Comparison of ENCODE assay signal across 12 cellular contexts in the genomic region with DNA sequence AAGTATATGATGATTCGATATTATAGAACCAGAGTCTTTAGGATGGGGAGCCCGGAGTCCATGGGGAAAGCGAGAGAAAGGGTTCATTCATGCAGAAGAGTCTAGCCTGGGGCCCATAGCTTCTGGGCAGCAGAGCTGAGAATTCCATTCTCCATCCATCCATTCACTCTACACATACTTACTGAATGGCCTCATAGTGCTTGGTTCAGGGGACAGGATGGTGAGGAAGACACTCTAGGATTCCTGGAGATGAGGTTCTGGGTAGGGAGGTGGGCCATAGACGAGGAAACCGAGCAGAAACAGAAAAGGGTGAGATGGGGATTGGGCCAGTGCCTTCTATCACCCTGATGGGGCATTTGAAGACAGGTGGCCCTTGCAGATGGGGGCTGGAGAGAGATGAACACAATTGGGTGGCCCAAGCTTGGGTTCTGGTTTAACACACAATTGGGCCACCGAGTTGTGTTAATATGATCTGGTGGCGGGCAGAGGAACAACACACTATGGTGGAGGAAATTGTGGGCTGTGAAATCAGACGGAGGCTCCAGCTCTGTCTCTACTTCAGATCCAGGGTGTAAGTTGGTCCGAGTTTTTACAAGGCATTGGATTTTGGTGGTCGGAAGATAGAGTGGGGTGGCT. TPM values are rescaled to one million over a fixed set of nuclear protein-coding genes. Genes with fewer than 3 reads are reported as not detected.
DNase-seq lines count a peak whose midpoint lies in the region; ATAC-seq lines count a peak whose summit lies in the region.
"Had no signal": no experiment of that assay in that cellular context is flagged by ENCODE, and none has a peak within 500 bp of the region (broad histone marks: within the 10 kb centered on the region; RNA-seq: fewer than 3 reads in every experiment).

No MANE protein-coding gene starts in this region.

- peaks cover 21% of the 10 kb centered on the region for H3K4me1 Mint-ChIP-seq in stimulated activated naive CD8-positive, alpha-beta T cell treated with anti-CD3 and anti-CD28 coated beads, Interleukin-15, amount 100 ng/mL, for 72 hours
- H3K4me1 Mint-ChIP-seq in dendritic cell treated with granulocyte-macrophage colony-stimulating factor and Interleukin-4, amounts not matched to agents 40 ng/mL and 50 ng/mL, for 4 days (ENCODE audit: low read depth), result peaks cover 28% of the 10 kb centered on the region

- ATAC-seq in stimulated activated naive CD8-positive, alpha-beta T cell treated with anti-CD3 and anti-CD28 coated beads, Interleukin-15, amount 100 ng/mL, for 72 hours, result no peak
- ATAC-seq in stimulated activated naive CD8-positive, alpha-beta T cell treated with anti-CD3 and anti-CD28 coated beads, Interleukin-15, Interleukin-2, amounts not matched to agents 100 U/mL and 50 U/mL, for 24 hours, result no peak
- ATAC-seq in HG02970 (IDR thresholded peaks at IDR 0.05; ENCODE audit: low FRiP score, unreplicated experiment), result no peak

- H2BK15ac ChIP-seq in neuronal stem cell (ENCODE audit: low read length), result no peak overlapping the region

- no peak overlapping the region for H3K4me2 ChIP-seq in neuronal stem cell (ENCODE audit: insufficient read depth, low read length, poor library complexity, severe bottlenecking)

- no peak overlapping the region for H3K23ac ChIP-seq in neuronal stem cell (ENCODE audit: low read depth, low read length, poor library complexity)

- H3K4me3 Mint-ChIP-seq in stimulated activated naive CD8-positive, alpha-beta T cell treated with anti-CD3 and anti-CD28 coated beads, Interleukin-15, amount 100 ng/mL, for 72 hours, result no peak overlapping the region
- no peak overlapping the region for H3K4me3 Mint-ChIP-seq in dendritic cell treated with granulocyte-macrophage colony-stimulating factor and Interleukin-4, amounts not matched to agents 40 ng/mL and 50 ng/mL, for 4 days
- H3K4me3 Mint-ChIP-seq: activated T-cell treated with anti-CD3 and anti-CD28 coated beads, Interleukin-2, amount 50 U/mL, for 72 hours; effector memory CD8-positive, alpha-beta T cell had no signal

- no peaks in the 10 kb centered on the region for H3K36me3 ChIP-seq in neuronal stem cell (replicated peaks in 1 of 2; ENCODE audit: control insufficient read depth in 2 of 2, insufficient read depth in 2 of 2, low read length in 2 of 2)

- H4K91ac ChIP-seq in neuronal stem cell (ENCODE audit: low read depth, low read length, poor library complexity), result no peak overlapping the region

- no peak overlapping the region for H3K4ac ChIP-seq in neuronal stem cell (ENCODE audit: low read length)

- H3K4me3 ChIP-seq in neuronal stem cell (ENCODE audit: low read length in 2 of 2), result no peak overlapping the region

- H3K9me3 Mint-ChIP-seq in stimulated activated naive CD8-positive, alpha-beta T cell treated with anti-CD3 and anti-CD28 coated beads, Interleukin-15, amount 100 ng/mL, for 72 hours, result no peaks in the 10 kb centered on the region
- H3K9me3 Mint-ChIP-seq in dendritic cell treated with granulocyte-macrophage colony-stimulating factor and Interleukin-4, amounts not matched to agents 40 ng/mL and 50 ng/mL, for 4 days, result no peaks in the 10 kb centered on the region
- H3K9me3 Mint-ChIP-seq: activated T-cell treated with anti-CD3 and anti-CD28 coated beads, Interleukin-2, amount 50 U/mL, for 72 hours; effector memory CD8-positive, alpha-beta T cell; immature natural killer cell had no signal

- no peak overlapping the region for H3K14ac ChIP-seq in neuronal stem cell (ENCODE audit: low read length)

- H2BK120ac ChIP-seq in neuronal stem cell (ENCODE audit: low read depth, low read length), result no peak overlapping the region

- no peak overlapping the region for H4K8ac ChIP-seq in neuronal stem cell (ENCODE audit: low read depth, low read length)

- H3K18ac ChIP-seq in neuronal stem cell (ENCODE audit: low read length), result no peak overlapping the region

- no peak overlapping the region for H2BK5ac ChIP-seq in neuronal stem cell (ENCODE audit: low read length)

- H3K27me3 ChIP-seq in neuronal stem cell (ENCODE audit: control insufficient read depth in 3 of 3, insufficient read depth in 3 of 3, low read depth in 1 of 3, low read length in 3 of 3), result peaks cover 0 to 13% (median 2%) of the 10 kb centered on the region in 3 experiments

- H3K9me3 ChIP-seq in neuronal stem cell (replicated peaks in 1 of 2; ENCODE audit: control insufficient read depth in 2 of 2, insufficient read depth in 1 of 2, low read depth in 1 of 2, low read length in 2 of 2), result no peaks in the 10 kb centered on the region

- peaks cover 3 to 17% of the 10 kb centered on the region in 2 donors for H3K4me1 ChIP-seq in neuronal stem cell (ENCODE audit: control insufficient read depth in 2 of 2, insufficient read depth in 1 of 2, low read depth in 1 of 2, low read length in 2 of 2)

- H3K27ac ChIP-seq in neuronal stem cell (replicated peaks; ENCODE audit: low read length), result no peak overlapping the region

- H3K27me3 Mint-ChIP-seq in stimulated activated naive CD8-positive, alpha-beta T cell treated with anti-CD3 and anti-CD28 coated beads, Interleukin-15, amount 100 ng/mL, for 72 hours, result peaks cover 56% of the 10 kb centered on the region
- H3K27me3 Mint-ChIP-seq in dendritic cell treated with granulocyte-macrophage colony-stimulating factor and Interleukin-4, amounts not matched to agents 40 ng/mL and 50 ng/mL, for 4 days, result peaks cover 35% of the 10 kb centered on the region

- H2BK12ac ChIP-seq in neuronal stem cell (ENCODE audit: low read length), result no peak overlapping the region

- H3K9ac ChIP-seq in neuronal stem cell (ENCODE audit: low read depth, low read length, poor library complexity), result no peak overlapping the region

- WGBS in neuronal stem cell (ENCODE audit: extremely low coverage in 2 of 2, insufficient read length in 2 of 2, insufficient replicate concordance in 1 of 2), 2 donors, result no CpG with 5 or more reads among the region's 10 CpGs

- H2AK5ac ChIP-seq in neuronal stem cell (ENCODE audit: low read depth, low read length), result no peak overlapping the region

- DNase-seq in stimulated activated naive CD8-positive, alpha-beta T cell treated with anti-CD3 and anti-CD28 coated beads, Interleukin-15, amount 100 ng/mL, for 72 hours, result no peak
- no peak for DNase-seq in stimulated activated naive CD8-positive, alpha-beta T cell treated with anti-CD3 and anti-CD28 coated beads, Interleukin-15, Interleukin-2, amounts not matched to agents 100 U/mL and 50 U/mL, for 24 hours
- DNase-seq in neuronal stem cell (ENCODE audit: low spot score), result no peak
- DNase-seq in pons (ENCODE audit: low spot score), result no peak
- no peak for DNase-seq in stimulated activated naive CD4-positive, alpha-beta T cell (lab: John Stamatoyannopoulos, UW)
- DNase-seq in GM19240 (ENCODE audit: insufficient read length, low spot score), result no peak
- DNase-seq: T1000 had no signal

- intact Hi-C loops in dendritic cell treated with granulocyte-macrophage colony-stimulating factor and Interleukin-4, amounts not matched to agents 40 ng/mL and 50 ng/mL, for 4 days (cut with micrococcal nuclease), result no loop called here

- peak overlapping the region; percentile 66 to 88 for H3K27ac Mint-ChIP-seq in stimulated activated naive CD8-positive, alpha-beta T cell treated with anti-CD3 and anti-CD28 coated beads, Interleukin-15, amount 100 ng/mL, for 72 hours
- peak overlapping the region; percentile 48 for H3K27ac Mint-ChIP-seq in dendritic cell treated with granulocyte-macrophage colony-stimulating factor and Interleukin-4, amounts not matched to agents 40 ng/mL and 50 ng/mL, for 4 days
- H3K27ac Mint-ChIP-seq: activated T-cell treated with anti-CD3 and anti-CD28 coated beads, Interleukin-2, amount 50 U/mL, for 72 hours; effector memory CD8-positive, alpha-beta T cell had no signal

- no peaks in the 10 kb centered on the region for H3K36me3 Mint-ChIP-seq in dendritic cell treated with granulocyte-macrophage colony-stimulating factor and Interleukin-4, amounts not matched to agents 40 ng/mL and 50 ng/mL, for 4 days (ENCODE audit: low read depth)
- H3K36me3 Mint-ChIP-seq: immature natural killer cell had no signal

- peak overlapping the region; percentile 69 for H2AFZ ChIP-seq in neuronal stem cell (ENCODE audit: low read length)

- no peaks in the 10 kb centered on the region for H3K79me1 ChIP-seq in neuronal stem cell (ENCODE audit: low read depth, low read length)

RNA-seq across cellular contexts. Expression of a gene that starts 5.4 kb away (rescaled TPM):
- polyA plus RNA-seq in neuronal stem cell (2013, experiment 1 of 2), result 0.06 TPM
- 0.08 TPM for polyA plus RNA-seq in neuronal stem cell (2013, experiment 2 of 2)

RNA-seq across cellular contexts. Expression of a gene that starts 11.5 kb away (rescaled TPM):
- 0.03 TPM for polyA plus RNA-seq in neuronal stem cell (2013, experiment 1 of 2)
- not detected for polyA plus RNA-seq in neuronal stem cell (2013, experiment 2 of 2)

RNA-seq across cellular contexts. Expression of a gene that starts 41.4 kb away (rescaled TPM):
- polyA plus RNA-seq in neuronal stem cell (2013, experiment 1 of 2), result not detected
- not detected for polyA plus RNA-seq in neuronal stem cell (2013, experiment 2 of 2)
- polyA plus RNA-seq: immature natural killer cell had no signal

RNA-seq across cellular contexts. Expression of a gene that starts 46.8 kb away (rescaled TPM):
- 0.24 TPM for polyA plus RNA-seq in neuronal stem cell (2013, experiment 1 of 2)
- polyA plus RNA-seq in neuronal stem cell (2013, experiment 2 of 2), result 0.18 TPM
- polyA plus RNA-seq: immature natural killer cell had no signal
